8 cellular contexts compared by ENCODE assay signal in the genomic region with DNA sequence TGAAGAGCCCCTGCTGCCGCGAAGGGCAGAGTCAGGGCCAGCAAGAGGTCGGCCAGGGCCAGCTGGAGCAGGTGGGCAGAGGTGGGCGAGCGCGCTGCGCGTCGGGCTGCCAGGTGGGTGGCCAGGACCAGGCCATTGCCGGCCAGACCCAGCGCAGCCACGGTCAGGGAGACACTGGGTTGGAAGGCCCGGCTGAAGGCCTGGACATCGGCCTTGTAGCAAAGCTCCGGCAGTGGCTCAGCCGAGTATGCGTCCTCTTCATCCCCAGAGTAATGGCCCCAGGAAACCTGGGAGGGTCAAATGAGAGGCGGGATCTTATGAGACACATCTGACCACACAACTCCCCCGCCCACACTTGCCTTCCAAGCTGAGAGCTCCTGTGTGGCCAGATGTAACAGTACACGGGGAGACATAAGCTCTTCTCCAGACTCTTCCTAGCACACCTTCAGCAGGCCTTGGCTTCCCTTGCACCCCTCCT. TPM values are rescaled to one million over a fixed set of nuclear protein-coding genes. Genes with fewer than 3 reads are reported as not detected.
DNase-seq lines count a peak whose midpoint lies in the region; ATAC-seq and TF ChIP-seq lines count a peak whose summit lies in the region.

No MANE protein-coding gene starts in this region.

- no peak for ATAC-seq in naive thymus-derived CD4-positive, alpha-beta T cell
- ATAC-seq in HG02970 (IDR thresholded peaks at IDR 0.05; ENCODE audit: low FRiP score, unreplicated experiment) = no peak
- ATAC-seq in HG03095 (IDR thresholded peaks at IDR 0.05; ENCODE audit: unreplicated experiment) = no peak

- H3K4me1 ChIP-seq in CD4-positive, alpha-beta memory T cell (ENCODE audit: insufficient read depth, low read length) = peaks cover 74% of the 10 kb centered on the region
- H3K4me1 ChIP-seq in naive thymus-derived CD4-positive, alpha-beta T cell (ENCODE audit: control insufficient read depth in 2 of 2, insufficient read depth in 2 of 2, low read length in 2 of 2) = peaks cover 50 to 51% of the 10 kb centered on the region in 2 donors

- POLR2A ChIA-PET in CD4-positive, alpha-beta memory T cell (lab: Charles Lee; ENCODE audit: partially characterized antibody) = interaction anchor here (0.5 to 6.3 kb wide), 6 partner anchors 11 to 419 kb away, joined by 3 to 55 read pairs (median 4); a partner anchor contains a TSS
- POLR2A ChIA-PET in naive thymus-derived CD4-positive, alpha-beta T cell (lab: Charles Lee) = interaction anchor here (0.8 to 2.4 kb wide), 3 partner anchors 10 to 103 kb away, joined by 5 to 17 read pairs (median 12); a partner anchor contains a TSS

- intact Hi-C loops in CD4-positive, alpha-beta memory T cell (cut with micrococcal nuclease) = no loop called here
- intact Hi-C loops in naive thymus-derived CD4-positive, alpha-beta T cell (cut with micrococcal nuclease) = no loop called here

- TF ChIP-seq CTCF in chondrocyte (IDR thresholded peaks at IDR 0.05) = no peak

- H3K27ac Mint-ChIP-seq in CD4-positive, alpha-beta memory T cell = peak overlapping the region in 6 of 7 donors; percentile 10 to 88 (median 50)
- peak overlapping the region; percentile 89 for H3K27ac Mint-ChIP-seq in chondrocyte (ENCODE audit: unreplicated experiment)
- H3K27ac Mint-ChIP-seq in naive thymus-derived CD4-positive, alpha-beta T cell = peak overlapping the region in 5 of 9 donors; percentile 18 to 87 (median 69)

- peaks cover 19% of the 10 kb centered on the region for H3K27me3 ChIP-seq in CD4-positive, alpha-beta memory T cell (ENCODE audit: insufficient read depth, low read length)
- peaks cover 5 to 12% of the 10 kb centered on the region in 2 donors for H3K27me3 ChIP-seq in naive thymus-derived CD4-positive, alpha-beta T cell (ENCODE audit: control insufficient read depth in 2 of 2, insufficient read depth in 2 of 2, low read length in 2 of 2)

- peaks cover 16 to 28% of the 10 kb centered on the region in 2 donors for H3K27me3 Mint-ChIP-seq in CD4-positive, alpha-beta memory T cell
- H3K27me3 Mint-ChIP-seq in chondrocyte (ENCODE audit: low read depth) = no peaks in the 10 kb centered on the region
- H3K27me3 Mint-ChIP-seq in naive thymus-derived CD4-positive, alpha-beta T cell = peaks cover 28 to 48% (median 32%) of the 10 kb centered on the region in 5 donors

- no peaks in the 10 kb centered on the region for H3K9me3 ChIP-seq in CD4-positive, alpha-beta memory T cell (ENCODE audit: control insufficient read depth in 1 of 2, low read length in 2 of 2)
- no peaks in the 10 kb centered on the region for H3K9me3 ChIP-seq in naive thymus-derived CD4-positive, alpha-beta T cell (ENCODE audit: control insufficient read depth in 2 of 3, low read length in 3 of 3)

- peak overlapping the region in 1 of 2 donors; percentile 34 for H3K4me3 ChIP-seq in CD4-positive, alpha-beta memory T cell (ENCODE audit: low read length in 2 of 2)
- peak overlapping the region; percentile 60 for H3K4me3 ChIP-seq in naive thymus-derived CD4-positive, alpha-beta T cell (ENCODE audit: low read length)

- H3K36me3 ChIP-seq in CD4-positive, alpha-beta memory T cell (ENCODE audit: insufficient read depth, low read length) = no peaks in the 10 kb centered on the region
- H3K36me3 ChIP-seq in naive thymus-derived CD4-positive, alpha-beta T cell (ENCODE audit: control insufficient read depth in 2 of 3, insufficient read depth in 3 of 3, low read length in 3 of 3) = no peaks in the 10 kb centered on the region

- peaks cover 36 to 77% (median 51%) of the 10 kb centered on the region in 4 donors for H3K4me1 Mint-ChIP-seq in CD4-positive, alpha-beta memory T cell
- peaks cover 48% of the 10 kb centered on the region for H3K4me1 Mint-ChIP-seq in chondrocyte (ENCODE audit: low read depth)
- H3K4me1 Mint-ChIP-seq in naive thymus-derived CD4-positive, alpha-beta T cell = peaks cover 30 to 61% (median 51%) of the 10 kb centered on the region in 7 donors

- peak overlapping the region; percentile 58 for H3K27ac ChIP-seq in CD4-positive, alpha-beta memory T cell (ENCODE audit: low read depth, low read length)
- H3K27ac ChIP-seq in naive thymus-derived CD4-positive, alpha-beta T cell (ENCODE audit: low read depth, low read length) = no peak overlapping the region

- peaks cover 0 to 9% of the 10 kb centered on the region in 2 donors for H3K36me3 Mint-ChIP-seq in CD4-positive, alpha-beta memory T cell
- H3K36me3 Mint-ChIP-seq in chondrocyte (ENCODE audit: low read depth) = peaks cover 4% of the 10 kb centered on the region
- H3K36me3 Mint-ChIP-seq in naive thymus-derived CD4-positive, alpha-beta T cell = no peaks in the 10 kb centered on the region

- DNase-seq in CD4-positive, alpha-beta memory T cell = no peak
- DNase-seq in HuH-7 (ENCODE audit: low spot score) (peak; percentile 42), chondrocyte (ENCODE audit: low spot score) (no peak), NCI-H2081 treated with DMSO at 0.1 percent for 48 hours (lab: John Stamatoyannopoulos, UW) (no peak), NCI-H2029 (lab: John Stamatoyannopoulos, UW) (no peak)
- DNase-seq in naive thymus-derived CD4-positive, alpha-beta T cell = no peak

- CTCF ChIA-PET in CD4-positive, alpha-beta memory T cell (lab: Charles Lee; ENCODE audit: partially characterized antibody) = interaction anchor here (0.9 to 3.6 kb wide), 12 partner anchors 9 to 148 kb away, joined by 3 to 38 read pairs (median 3); a partner anchor contains a TSS
- CTCF ChIA-PET in naive thymus-derived CD4-positive, alpha-beta T cell (lab: Charles Lee) = interaction anchor here (0.6 to 3.6 kb wide), 2 partner anchors 72 to 101 kb away, joined by 3 to 30 read pairs; no protein-coding TSS in a partner anchor

- peaks cover 0 to 2% (median 0%) of the 10 kb centered on the region in 8 donors for H3K9me3 Mint-ChIP-seq in CD4-positive, alpha-beta memory T cell
- H3K9me3 Mint-ChIP-seq in chondrocyte (ENCODE audit: low read depth) = no peaks in the 10 kb centered on the region
- H3K9me3 Mint-ChIP-seq in naive thymus-derived CD4-positive, alpha-beta T cell = peaks cover 0 to 10% (median 0%) of the 10 kb centered on the region in 11 donors

- H3K4me3 Mint-ChIP-seq in CD4-positive, alpha-beta memory T cell = peak overlapping the region in 7 of 8 donors; percentile 48 to 84 (median 76)
- H3K4me3 Mint-ChIP-seq in chondrocyte (ENCODE audit: unreplicated experiment) = peak overlapping the region; percentile 70
- H3K4me3 Mint-ChIP-seq in naive thymus-derived CD4-positive, alpha-beta T cell = peak overlapping the region; percentile 29 to 94 (median 70)

RNA-seq across cellular contexts. Expression of a gene that starts 1.3 kb away (rescaled TPM):
- under 1 TPM; 0.53 to 0.81 TPM for total RNA-seq in CD4-positive, alpha-beta memory T cell
- 10 to 100 TPM in 1 of 2 donors, 1 to 10 TPM in 1; 9.1 to 10.7 TPM for polyA plus RNA-seq in CD4-positive, alpha-beta memory T cell
- 1.2 to 1.8 TPM (median 1.6 TPM) in 3 replicates for total RNA-seq in chondrocyte
- 1 to 10 TPM in 2 of 5 experiments, under 1 TPM in 3; 0.56 to 1.7 (median 0.67) TPM for total RNA-seq in naive thymus-derived CD4-positive, alpha-beta T cell
- under 1 TPM; 0.22 to 0.44 TPM for polyA plus RNA-seq in naive thymus-derived CD4-positive, alpha-beta T cell

RNA-seq across cellular contexts. Expression of a gene that starts 2.0 kb away (rescaled TPM):
- total RNA-seq in CD4-positive, alpha-beta memory T cell = 1 to 10 TPM; 2.5 to 3.0 TPM
- 1 to 10 TPM in 1 of 2 donors, not detected in 1; 1.2 TPM for polyA plus RNA-seq in CD4-positive, alpha-beta memory T cell
- total RNA-seq in chondrocyte = 22.8 to 43.6 TPM (median 42.1 TPM) in 3 replicates
- total RNA-seq in naive thymus-derived CD4-positive, alpha-beta T cell = 1 to 10 TPM in 4 of 5 experiments, under 1 TPM in 1; 0.92 to 2.4 (median 2.1) TPM
- under 1 TPM; 0.04 to 0.86 TPM for polyA plus RNA-seq in naive thymus-derived CD4-positive, alpha-beta T cell

RNA-seq across cellular contexts. Expression of a gene that starts 3.6 kb away (rescaled TPM):
- under 1 TPM; 0.15 to 0.22 TPM for total RNA-seq in CD4-positive, alpha-beta memory T cell
- under 1 TPM; 0.16 to 0.32 TPM for polyA plus RNA-seq in CD4-positive, alpha-beta memory T cell
- total RNA-seq in chondrocyte = 23.7 to 41.5 TPM (median 38.7 TPM) in 3 replicates
- 1 to 10 TPM in 2 of 5 experiments, under 1 TPM in 1, not detected in 2; 0.89 to 1.6 (median 1.1) TPM for total RNA-seq in naive thymus-derived CD4-positive, alpha-beta T cell
- polyA plus RNA-seq in naive thymus-derived CD4-positive, alpha-beta T cell = not detected

RNA-seq across cellular contexts. Expression of a gene that starts 21.3 kb away (rescaled TPM):
- 10 to 100 TPM; 18.1 to 19.1 TPM for total RNA-seq in CD4-positive, alpha-beta memory T cell
- 1 to 10 TPM; 3.0 to 5.0 TPM for polyA plus RNA-seq in CD4-positive, alpha-beta memory T cell
- 26.2 to 36.5 TPM (median 29.2 TPM) in 3 replicates for total RNA-seq in chondrocyte
- 10 to 100 TPM in 4 of 5 experiments, 1 to 10 TPM in 1; 9.0 to 20.3 (median 15.3) TPM for total RNA-seq in naive thymus-derived CD4-positive, alpha-beta T cell
- 1 to 10 TPM; 4.9 to 8.7 TPM for polyA plus RNA-seq in naive thymus-derived CD4-positive, alpha-beta T cell
